Comparison of ENCODE assay signal across 20 cellular contexts in the genomic region with DNA sequence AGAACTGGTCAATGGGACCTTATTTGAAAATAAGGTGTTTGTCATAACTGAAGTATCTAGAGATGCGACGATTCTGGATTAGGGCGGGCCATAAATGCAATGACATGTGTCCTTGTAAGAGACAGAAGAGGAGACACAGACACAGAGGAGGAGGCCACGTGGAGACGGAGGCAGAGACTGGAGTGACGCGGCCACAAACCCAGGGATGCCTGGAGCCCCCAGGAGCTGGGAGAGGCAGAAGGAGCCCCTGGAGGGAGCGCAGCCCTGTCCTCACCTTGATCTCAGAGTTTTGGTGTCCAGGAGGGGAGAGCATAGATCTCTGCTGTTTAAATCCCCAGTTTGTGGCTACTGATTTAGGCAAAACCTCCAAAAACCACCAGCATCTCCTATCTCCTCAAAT. TPM values are rescaled to one million over a fixed set of nuclear protein-coding genes. Genes with fewer than 3 reads are reported as not detected.
A peak's percentile ranks its signal among the peaks of the same experiment; 100 is the strongest.
DNase-seq lines count a peak whose midpoint lies in the region; ATAC-seq, FAIRE-seq and TF ChIP-seq lines count a peak whose summit lies in the region.
"Had no signal": no experiment of that assay in that cellular context is flagged by ENCODE, and none has a peak within 500 bp of the region (broad histone marks: within the 10 kb centered on the region; RNA-seq: fewer than 3 reads in every experiment).

No MANE protein-coding gene starts in this region.

- no peak overlapping the region for H3K4me3 Mint-ChIP-seq in CD4-positive, alpha-beta memory T cell
- H3K4me3 Mint-ChIP-seq: H9 had no signal

- no peak for FAIRE-seq in kidney (lab: Jason Lieb, UNC)
- FAIRE-seq: G401.6 had no signal

- H3K9me3 Mint-ChIP-seq in CD4-positive, alpha-beta memory T cell = peaks cover 0 to 7% (median 0%) of the 10 kb centered on the region in 8 donors
- H3K9me3 Mint-ChIP-seq: H9 had no signal

- H3K4me1 Mint-ChIP-seq in CD4-positive, alpha-beta memory T cell = peaks cover 4 to 8% (median 6%) of the 10 kb centered on the region in 4 donors

- intact Hi-C loops in CD4-positive, alpha-beta memory T cell (cut with micrococcal nuclease) = no loop called here
- intact Hi-C loops in kidney (cut with DNase I) = no loop called here
- intact Hi-C loops in posterior vena cava (cut with DNase I) = no loop called here

- no peak overlapping the region for H3K4me3 ChIP-seq in CD4-positive, alpha-beta memory T cell (ENCODE audit: low read length in 2 of 2)
- H3K4me3 ChIP-seq in RWPE2 (ENCODE audit: severe bottlenecking) (no peak overlapping the region), kidney (ENCODE audit: low read length in 2 of 2) (no peak overlapping the region)
- H3K4me3 ChIP-seq: SJCRH30 had no signal

- no peaks in the 10 kb centered on the region for H3K9me3 ChIP-seq in CD4-positive, alpha-beta memory T cell (ENCODE audit: control insufficient read depth in 1 of 2, low read length in 2 of 2)
- H3K9me3 ChIP-seq in RWPE2 (ENCODE audit: severe bottlenecking) = no peaks in the 10 kb centered on the region
- H3K9me3 ChIP-seq in kidney (ENCODE audit: control insufficient read depth in 1 of 2, low read length in 2 of 2) = no peaks in the 10 kb centered on the region
- H3K9me3 ChIP-seq: Caco-2, SJCRH30 had no signal

- no peak overlapping the region for H3K27ac ChIP-seq in CD4-positive, alpha-beta memory T cell (ENCODE audit: low read depth, low read length)
- H3K27ac ChIP-seq in RWPE2 (ENCODE audit: poor library complexity, severe bottlenecking) (no peak overlapping the region), kidney (ENCODE audit: low read depth in 2 of 2, low read length in 2 of 2) (no peak overlapping the region)
- H3K27ac ChIP-seq: C4-2B, KMS-11, SJCRH30 had no signal

- CTCF ChIA-PET in CD4-positive, alpha-beta memory T cell (lab: Charles Lee; ENCODE audit: partially characterized antibody) = no interaction called here

- TF ChIP-seq CTCF in RWPE2 (IDR thresholded peaks at IDR 0.05; ENCODE audit: poor library complexity, severe bottlenecking) (no peak), kidney (IDR thresholded peaks at IDR 0.05; ENCODE audit: borderline replicate concordance, extremely low read depth, insufficient read depth) (no peak)

- no peaks in the 10 kb centered on the region for H3K27me3 ChIP-seq in CD4-positive, alpha-beta memory T cell (ENCODE audit: insufficient read depth, low read length)
- H3K27me3 ChIP-seq in RWPE2 (ENCODE audit: insufficient read depth, poor library complexity, severe bottlenecking) = no peaks in the 10 kb centered on the region
- H3K27me3 ChIP-seq: SJCRH30 had no signal

- peak in 1 of 5 donors; percentile 10 for DNase-seq in CD4-positive, alpha-beta memory T cell
- DNase-seq in RWPE2 (ENCODE audit: low spot score) = peak; percentile 55
- DNase-seq in kidney = peak; percentile 15
- peak; percentile 35 for DNase-seq in posterior vena cava (ENCODE audit: low spot score)
- no peak for DNase-seq in effector CD4-positive, alpha-beta T cell
- no peak for DNase-seq in activated effector memory CD4-positive, alpha-beta T cell treated with anti-CD3 and anti-CD28 coated beads, Interleukin-2, amount 50 U/mL, for 16 hours
- DNase-seq: AML-193, Caco-2, H9, NCI-H1417 treated with DMSO at 0.1 percent for 48 hours, NCI-H187 treated with DMSO at 0.1 percent for 48 hours, NCI-H2227 treated with DMSO at 0.1 percent for 48 hours, NCI-H510A treated with DMSO at 0.1 percent for 48 hours, NCI-H774, OCI-M1, SJCRH30 had no signal

- H3K4me1 ChIP-seq in CD4-positive, alpha-beta memory T cell (ENCODE audit: insufficient read depth, low read length) = peaks cover 14% of the 10 kb centered on the region
- H3K4me1 ChIP-seq in RWPE2 (ENCODE audit: insufficient read depth, poor library complexity, severe bottlenecking) (no peaks in the 10 kb centered on the region), kidney (ENCODE audit: control insufficient read depth in 1 of 2, insufficient read depth in 1 of 2, low read depth in 1 of 2, low read length in 2 of 2) (no peaks in the 10 kb centered on the region)
- H3K4me1 ChIP-seq: Caco-2, SJCRH30 had no signal

- peak overlapping the region in 4 of 7 donors; percentile 8 to 60 (median 24) for H3K27ac Mint-ChIP-seq in CD4-positive, alpha-beta memory T cell
- H3K27ac Mint-ChIP-seq: H9 had no signal

- H3K27me3 Mint-ChIP-seq in CD4-positive, alpha-beta memory T cell = peaks cover 0 to 2% of the 10 kb centered on the region in 2 donors

- peaks cover 42% of the 10 kb centered on the region for H3K36me3 ChIP-seq in CD4-positive, alpha-beta memory T cell (ENCODE audit: insufficient read depth, low read length)
- peaks cover 49% of the 10 kb centered on the region for H3K36me3 ChIP-seq in RWPE2 (ENCODE audit: low read depth)
- peaks cover 19 to 27% of the 10 kb centered on the region in 2 donors for H3K36me3 ChIP-seq in kidney (ENCODE audit: control insufficient read depth in 1 of 2, insufficient read depth in 2 of 2, low read length in 2 of 2)

- ATAC-seq in RWPE2 (ENCODE audit: low read depth) (no peak), GM19467 (IDR thresholded peaks at IDR 0.05; ENCODE audit: unreplicated experiment) (no peak)

- H3K9ac ChIP-seq in kidney (ENCODE audit: low read length in 2 of 2) = no peak overlapping the region
- H3K9ac ChIP-seq: KMS-11 had no signal

- H3K36me3 Mint-ChIP-seq in CD4-positive, alpha-beta memory T cell = peaks cover 24 to 48% of the 10 kb centered on the region in 2 donors

- POLR2A ChIA-PET in CD4-positive, alpha-beta memory T cell (lab: Charles Lee; ENCODE audit: partially characterized antibody) = no interaction called here

RNA-seq across cellular contexts. Expression of a gene that starts 5.0 kb away (rescaled TPM):
- total RNA-seq in CD4-positive, alpha-beta memory T cell = 10 to 100 TPM; 77.1 to 79.3 TPM
- polyA plus RNA-seq in CD4-positive, alpha-beta memory T cell = 10 to 100 TPM; 34.8 to 49.4 TPM
- total RNA-seq in kidney (50.1 TPM), posterior vena cava (10 to 100 TPM; 31.1 to 34.9 TPM)
- polyA plus RNA-seq in kidney (ENCODE audit: insufficient read depth, low read depth, low replicate concordance) = 61.9 TPM

RNA-seq across cellular contexts. Expression of a gene that starts 32.4 kb away (rescaled TPM):
- total RNA-seq in CD4-positive, alpha-beta memory T cell = 10 to 100 TPM; 28.3 to 28.7 TPM
- 1 to 10 TPM; 3.1 to 8.4 TPM for polyA plus RNA-seq in CD4-positive, alpha-beta memory T cell
- 11.0 TPM for total RNA-seq in kidney
- 4.9 TPM for polyA plus RNA-seq in kidney (ENCODE audit: insufficient read depth, low read depth, low replicate concordance)
- total RNA-seq in posterior vena cava = 1 to 10 TPM; 3.1 to 5.6 TPM

Comparison
In these comparisons a context has a peak if more than half of its experiments do, and no peak if none do; other contexts are left out.
1. DNase-seq: peak in RWPE2 (single experiment), kidney (single experiment) and posterior vena cava (single experiment); none in effector CD4-positive, alpha-beta T cell (single experiment) and activated effector memory CD4-positive, alpha-beta T cell treated with anti-CD3 and anti-CD28 coated beads, Interleukin-2, amount 50 U/mL, for 16 hours (single experiment).